ENCODE assay signal across 25 cellular contexts in genomic region chr7:67429735-67430134, GRCh38.
"Had no signal": no experiment of that assay in that cellular context is flagged by ENCODE, and none has a peak within 500 bp of the region (broad histone marks: within the 10 kb centered on the region; RNA-seq: fewer than 3 reads in every experiment).

No MANE protein-coding gene starts in this region.

- ATAC-seq: esophagus mucosa; gastrocnemius medialis; natural killer cell; psoas muscle; right cardiac atrium; stimulated activated naive CD8-positive, alpha-beta T cell treated with anti-CD3 and anti-CD28 coated beads, Interleukin-15, amount 100 ng/mL, for 72 hours; upper lobe of right lung had no signal

- H3K27me3 ChIP-seq: gastrocnemius medialis, ovary, transverse colon, upper lobe of right lung, uterus had no signal

- H3K36me3 ChIP-seq: gastrocnemius medialis, ovary, suprapubic skin, transverse colon, upper lobe of right lung, uterus had no signal

- FAIRE-seq: keratinocyte had no signal

- H3K9me3 ChIP-seq: gastrocnemius medialis, ovary, psoas muscle, transverse colon, upper lobe of right lung, uterus had no signal

- H3K4me1 ChIP-seq: gastrocnemius medialis, psoas muscle, suprapubic skin, transverse colon, upper lobe of right lung, uterus had no signal

- H3K4me3 ChIP-seq: gastrocnemius medialis, lung, ovary, psoas muscle, skin epidermis, suprapubic skin, transverse colon, upper lobe of right lung, uterus had no signal

- H3K27ac ChIP-seq: epithelial cell of prostate, gastrocnemius medialis, ovary, psoas muscle, skin epidermis, suprapubic skin, transverse colon, upper lobe of right lung, uterus had no signal

- DNase-seq: effector CD8-positive, alpha-beta T cell; endodermal cell; foreskin fibroblast; gastrocnemius medialis; head of caudate nucleus; natural killer cell; occipital lobe; ovary; posterior cingulate gyrus; psoas muscle; right cardiac atrium; stimulated activated CD4-positive, alpha-beta T cell treated with anti-CD3 and anti-CD28 coated beads, Interleukin-15, amount 100 ng/mL, for 24 hours; stimulated activated CD4-positive, alpha-beta T cell treated with anti-CD3 and anti-CD28 coated beads, Interleukin-4, amount 100 ng/mL, for 1 hour; stimulated activated CD8-positive, alpha-beta memory T cell treated with anti-CD3 and anti-CD28 coated beads, Interleukin-4, amount 100 ng/mL, for 48 hours; stimulated activated naive CD4-positive, alpha-beta T cell; stimulated activated naive CD8-positive, alpha-beta T cell treated with anti-CD3 and anti-CD28 coated beads, Interleukin-15, amount 100 ng/mL, for 72 hours; transverse colon; upper lobe of right lung; uterus had no signal
